ENCODE assay signal across 6 cellular contexts in the genomic region with DNA sequence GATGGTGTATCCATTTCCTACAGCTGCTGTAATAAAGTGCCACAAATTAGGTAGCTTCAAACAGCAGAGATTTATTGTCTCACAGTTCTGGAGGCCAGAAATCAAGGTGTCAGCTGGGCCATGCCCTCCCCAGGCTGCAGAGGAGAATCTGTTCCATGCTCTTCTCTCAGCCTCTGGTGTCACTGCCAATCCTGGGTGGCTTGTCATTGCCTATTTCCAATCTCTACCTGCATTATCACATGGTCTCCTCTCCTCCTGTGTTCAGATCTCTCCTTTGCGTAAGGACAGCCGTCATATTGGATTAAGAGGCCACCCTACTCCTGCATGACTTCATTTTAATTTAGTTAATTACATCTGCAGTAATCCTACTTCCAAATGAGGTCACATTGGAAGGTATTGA.
"Had no signal": no experiment of that assay in that cellular context is flagged by ENCODE, and none has a peak within 500 bp of the region (broad histone marks: within the 10 kb centered on the region; RNA-seq: fewer than 3 reads in every experiment).

No MANE protein-coding gene starts in this region.

- H2AFZ ChIP-seq: GM23338 had no signal

- FAIRE-seq: H1, H54, HTR-8/SVneo had no signal

- DNase-seq: H9, HCEC 1CT had no signal

- H3K4me2 ChIP-seq: GM23338 had no signal

- H3K4me3 ChIP-seq: GM23338 had no signal

- ATAC-seq: GM23338 had no signal
